Comparison of ENCODE assay signal across 17 cellular contexts in the genomic region with DNA sequence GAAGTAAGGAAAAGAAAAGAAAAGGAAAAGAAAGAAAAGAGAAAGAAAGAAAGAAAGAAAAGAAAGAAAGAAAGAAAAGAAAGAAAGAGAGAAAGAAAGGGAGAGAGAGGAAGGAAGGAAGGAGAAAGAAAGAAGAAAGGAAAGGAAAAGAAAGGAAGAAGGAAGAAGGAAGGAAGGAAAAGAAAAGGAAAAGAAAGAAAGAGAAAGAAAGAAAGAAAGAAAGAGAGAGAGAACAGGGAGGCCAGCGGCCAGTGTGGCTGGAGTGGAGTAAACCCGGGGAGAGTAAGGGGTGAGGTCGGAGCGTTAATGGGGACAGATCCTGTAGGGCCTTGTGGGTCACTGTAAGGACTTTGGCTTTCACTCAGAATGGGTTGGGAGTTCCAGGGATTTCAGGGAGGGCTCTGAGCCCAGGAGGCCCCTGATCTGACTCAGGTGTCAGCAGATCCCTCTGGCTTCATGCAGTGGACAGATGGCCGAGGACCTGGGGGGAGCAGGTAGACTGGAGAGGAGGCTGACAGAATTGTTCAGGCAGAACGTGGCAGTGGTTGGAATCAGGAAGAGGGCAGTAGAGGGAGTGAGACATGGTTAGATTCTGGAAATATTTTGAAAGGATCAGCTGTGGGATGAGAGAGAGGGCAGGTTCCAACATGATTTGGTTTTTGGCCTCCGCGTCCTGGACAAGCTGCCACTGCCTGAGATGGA. TPM values are rescaled to one million over a fixed set of nuclear protein-coding genes. Genes with fewer than 3 reads are reported as not detected.
DNase-seq lines count a peak whose midpoint lies in the region; ATAC-seq lines count a peak whose summit lies in the region.
"Had no signal": no experiment of that assay in that cellular context is flagged by ENCODE, and none has a peak within 500 bp of the region (broad histone marks: within the 10 kb centered on the region; RNA-seq: fewer than 3 reads in every experiment).

No MANE protein-coding gene starts in this region.

- H3K27ac Mint-ChIP-seq in activated T-helper 17 cell treated with anti-CD3 and anti-CD28 coated beads, Interleukin-2, amount 50 U/mL, for 72 hours = peak overlapping the region; percentile 7
- H3K27ac Mint-ChIP-seq in CD8-positive, alpha-beta memory T cell = peak overlapping the region in 2 of 8 donors; percentile 40 to 95
- H3K27ac Mint-ChIP-seq: activated CD8-positive, alpha-beta memory T cell treated with anti-CD3 and anti-CD28 coated beads, Interleukin-2, amount 10 ng/mL, durations not matched to agents 7 days and 5 days; activated naive CD4-positive, alpha-beta T cell treated with anti-CD3 and anti-CD28 coated beads, Interleukin-2, amount 50 U/mL, for 24 hours had no signal

- peak overlapping the region; percentile 13 for H3K27ac ChIP-seq in layer of hippocampus (ENCODE audit: low read depth, low read length)
- no peak overlapping the region for H3K27ac ChIP-seq in CD8-positive, alpha-beta memory T cell (ENCODE audit: low read depth, low read length)
- H3K27ac ChIP-seq: cardiac muscle cell, right atrium auricular region had no signal

- no peak for ATAC-seq in activated T-helper 17 cell treated with anti-CD3 and anti-CD28 coated beads, Interleukin-2, amount 50 U/mL, for 72 hours (replicated peaks)
- ATAC-seq in GM18858 (IDR thresholded peaks at IDR 0.05; ENCODE audit: unreplicated experiment) = no peak
- ATAC-seq: activated CD8-positive, alpha-beta memory T cell treated with anti-CD3 and anti-CD28 coated beads, Interleukin-2, amount 10 ng/mL, durations not matched to agents 7 days and 5 days; natural killer cell had no signal

- CTCF ChIA-PET in CD8-positive, alpha-beta memory T cell (lab: Charles Lee) = no interaction called here

- H3K4me1 Mint-ChIP-seq in activated T-helper 17 cell treated with anti-CD3 and anti-CD28 coated beads, Interleukin-2, amount 50 U/mL, for 72 hours = no peaks in the 10 kb centered on the region
- no peaks in the 10 kb centered on the region for H3K4me1 Mint-ChIP-seq in CD8-positive, alpha-beta memory T cell
- H3K4me1 Mint-ChIP-seq: activated CD8-positive, alpha-beta memory T cell treated with anti-CD3 and anti-CD28 coated beads, Interleukin-2, amount 10 ng/mL, durations not matched to agents 7 days and 5 days; activated naive CD4-positive, alpha-beta T cell treated with anti-CD3 and anti-CD28 coated beads, Interleukin-2, amount 50 U/mL, for 24 hours; natural killer cell had no signal

- no peaks in the 10 kb centered on the region for H3K36me3 ChIP-seq in CD8-positive, alpha-beta memory T cell (ENCODE audit: insufficient read depth, low read length)
- H3K36me3 ChIP-seq: cardiac muscle cell, right atrium auricular region had no signal

- peaks cover under 1% of the 10 kb centered on the region for H3K4me1 ChIP-seq in CD8-positive, alpha-beta memory T cell (ENCODE audit: insufficient read depth, low read length)

- no peak overlapping the region for H3K4me3 Mint-ChIP-seq in activated T-helper 17 cell treated with anti-CD3 and anti-CD28 coated beads, Interleukin-2, amount 50 U/mL, for 72 hours
- no peak overlapping the region for H3K4me3 Mint-ChIP-seq in CD8-positive, alpha-beta memory T cell
- H3K4me3 Mint-ChIP-seq: activated CD8-positive, alpha-beta memory T cell treated with anti-CD3 and anti-CD28 coated beads, Interleukin-2, amount 10 ng/mL, durations not matched to agents 7 days and 5 days; activated naive CD4-positive, alpha-beta T cell treated with anti-CD3 and anti-CD28 coated beads, Interleukin-2, amount 50 U/mL, for 24 hours; natural killer cell had no signal

- in situ Hi-C loops in G401 (cut with HindIII; ENCODE audit: low sequenced_read_pairs) = no loop called here

- DNase-seq in G401 (ENCODE audit: low spot score) (peak; percentile 98), mucosa of gallbladder (ENCODE audit: low spot score) (no peak)
- no peak for DNase-seq in CD8-positive, alpha-beta memory T cell
- DNase-seq: activated CD4-positive, CD25-positive, alpha-beta regulatory T cell; activated CD8-positive, alpha-beta memory T cell treated with anti-CD3 and anti-CD28 coated beads, Interleukin-2, amount 10 ng/mL, durations not matched to agents 7 days and 5 days; hippocampal formation; natural killer cell; NCI-H2081 treated with DMSO at 0.1 percent for 48 hours; stimulated activated CD4-positive, alpha-beta T cell treated with anti-CD3 and anti-CD28 coated beads, Interleukin-2, amount 100 ng/mL, for 48 hours had no signal

- POLR2A ChIA-PET in CD8-positive, alpha-beta memory T cell (lab: Charles Lee) = no interaction called here

- H3K27me3 Mint-ChIP-seq in activated T-helper 17 cell treated with anti-CD3 and anti-CD28 coated beads, Interleukin-2, amount 50 U/mL, for 72 hours = no peaks in the 10 kb centered on the region
- peaks cover 0 to 4% of the 10 kb centered on the region in 2 donors for H3K27me3 Mint-ChIP-seq in CD8-positive, alpha-beta memory T cell
- H3K27me3 Mint-ChIP-seq: activated CD8-positive, alpha-beta memory T cell treated with anti-CD3 and anti-CD28 coated beads, Interleukin-2, amount 10 ng/mL, durations not matched to agents 7 days and 5 days; activated naive CD4-positive, alpha-beta T cell treated with anti-CD3 and anti-CD28 coated beads, Interleukin-2, amount 50 U/mL, for 24 hours had no signal

- H3K36me3 Mint-ChIP-seq in activated T-helper 17 cell treated with anti-CD3 and anti-CD28 coated beads, Interleukin-2, amount 50 U/mL, for 72 hours (ENCODE audit: low read depth) = no peaks in the 10 kb centered on the region
- no peaks in the 10 kb centered on the region for H3K36me3 Mint-ChIP-seq in CD8-positive, alpha-beta memory T cell
- H3K36me3 Mint-ChIP-seq: activated CD8-positive, alpha-beta memory T cell treated with anti-CD3 and anti-CD28 coated beads, Interleukin-2, amount 10 ng/mL, durations not matched to agents 7 days and 5 days; activated naive CD4-positive, alpha-beta T cell treated with anti-CD3 and anti-CD28 coated beads, Interleukin-2, amount 50 U/mL, for 24 hours; natural killer cell had no signal

- no peak overlapping the region for H3K4me3 ChIP-seq in CD8-positive, alpha-beta memory T cell (ENCODE audit: low read length)
- H3K4me3 ChIP-seq: cardiac muscle cell, right atrium auricular region had no signal

- no peaks in the 10 kb centered on the region for H3K9me3 ChIP-seq in CD8-positive, alpha-beta memory T cell (ENCODE audit: low read length)
- H3K9me3 ChIP-seq: right atrium auricular region had no signal

- no peaks in the 10 kb centered on the region for H3K9me3 Mint-ChIP-seq in activated T-helper 17 cell treated with anti-CD3 and anti-CD28 coated beads, Interleukin-2, amount 50 U/mL, for 72 hours
- no peaks in the 10 kb centered on the region for H3K9me3 Mint-ChIP-seq in CD8-positive, alpha-beta memory T cell
- H3K9me3 Mint-ChIP-seq: activated naive CD4-positive, alpha-beta T cell treated with anti-CD3 and anti-CD28 coated beads, Interleukin-2, amount 50 U/mL, for 24 hours; natural killer cell had no signal

- no peaks in the 10 kb centered on the region for H3K27me3 ChIP-seq in layer of hippocampus (ENCODE audit: control insufficient read depth, insufficient read depth, low read length)
- H3K27me3 ChIP-seq in CD8-positive, alpha-beta memory T cell (ENCODE audit: insufficient read depth, low read length, poor library complexity, severe bottlenecking) = no peaks in the 10 kb centered on the region
- H3K27me3 ChIP-seq: cardiac muscle cell, right atrium auricular region had no signal

RNA-seq across cellular contexts. Expression of a gene that starts 19.8 kb away (rescaled TPM):
- total RNA-seq in G401 (2014; rRNA removed; shearing (Covaris generic)) = not detected in 2 replicates
- total RNA-seq in activated T-helper 17 cell treated with anti-CD3 and anti-CD28 coated beads, Interleukin-2, amount 50 U/mL, for 72 hours = not detected
- 139 TPM for total RNA-seq in mucosa of gallbladder
- total RNA-seq in CD8-positive, alpha-beta memory T cell = not detected
- polyA plus RNA-seq in CD8-positive, alpha-beta memory T cell = not detected
- total RNA-seq: activated CD8-positive, alpha-beta memory T cell treated with anti-CD3 and anti-CD28 coated beads, Interleukin-2, amount 10 ng/mL, durations not matched to agents 7 days and 5 days; cardiac muscle cell; epithelial cell of proximal tubule; liver; natural killer cell had no signal

RNA-seq across cellular contexts. Expression of a gene that starts 39.0 kb away (rescaled TPM):
- 0.06 and 0.07 TPM in 2 replicates for total RNA-seq in G401 (2014; rRNA removed; shearing (Covaris generic))
- 1 to 10 TPM in 1 of 2 donors, not detected in 1; 1.9 TPM for total RNA-seq in activated T-helper 17 cell treated with anti-CD3 and anti-CD28 coated beads, Interleukin-2, amount 50 U/mL, for 72 hours
- 8.9 TPM for total RNA-seq in mucosa of gallbladder
- under 1 TPM in 1 of 2 experiments, not detected in 1; 0.18 TPM for total RNA-seq in CD8-positive, alpha-beta memory T cell
- polyA plus RNA-seq in CD8-positive, alpha-beta memory T cell = not detected
- total RNA-seq: activated CD8-positive, alpha-beta memory T cell treated with anti-CD3 and anti-CD28 coated beads, Interleukin-2, amount 10 ng/mL, durations not matched to agents 7 days and 5 days; epithelial cell of proximal tubule had no signal

RNA-seq across cellular contexts. Expression of a gene that starts 42.8 kb away (rescaled TPM):
- not detected in 2 replicates for total RNA-seq in G401 (2014; rRNA removed; shearing (Covaris generic))
- under 1 TPM; 0.54 to 0.93 TPM for total RNA-seq in activated T-helper 17 cell treated with anti-CD3 and anti-CD28 coated beads, Interleukin-2, amount 50 U/mL, for 72 hours
- total RNA-seq in mucosa of gallbladder = 94.0 TPM
- not detected for total RNA-seq in CD8-positive, alpha-beta memory T cell
- 0.79 TPM for polyA plus RNA-seq in CD8-positive, alpha-beta memory T cell
- total RNA-seq: epithelial cell of proximal tubule, natural killer cell had no signal

RNA-seq across cellular contexts. Expression of a gene that starts 47.2 kb away (rescaled TPM):
- total RNA-seq in G401 (2014; rRNA removed; shearing (Covaris generic)) = not detected in 2 replicates
- total RNA-seq in activated T-helper 17 cell treated with anti-CD3 and anti-CD28 coated beads, Interleukin-2, amount 50 U/mL, for 72 hours = 1 to 10 TPM in 1 of 2 donors, under 1 TPM in 1; 0.40 to 1.4 TPM
- total RNA-seq in mucosa of gallbladder = not detected
- total RNA-seq in CD8-positive, alpha-beta memory T cell = 1 to 10 TPM in 1 of 2 experiments, under 1 TPM in 1; 0.60 to 1.0 TPM
- polyA plus RNA-seq in CD8-positive, alpha-beta memory T cell = 12.9 TPM
- total RNA-seq: epithelial cell of proximal tubule, right atrium auricular region had no signal

RNA-seq across cellular contexts. Expression of a gene that starts 54.3 kb away (rescaled TPM):
- total RNA-seq in G401 (2014; rRNA removed; shearing (Covaris generic)) = not detected in 2 replicates
- total RNA-seq in activated T-helper 17 cell treated with anti-CD3 and anti-CD28 coated beads, Interleukin-2, amount 50 U/mL, for 72 hours = under 1 TPM in 1 of 2 donors, not detected in 1; 0.48 TPM
- 21.4 TPM for total RNA-seq in mucosa of gallbladder
- total RNA-seq in CD8-positive, alpha-beta memory T cell = not detected
- polyA plus RNA-seq in CD8-positive, alpha-beta memory T cell = 0.53 TPM
- total RNA-seq: activated CD8-positive, alpha-beta memory T cell treated with anti-CD3 and anti-CD28 coated beads, Interleukin-2, amount 10 ng/mL, durations not matched to agents 7 days and 5 days; natural killer cell had no signal

Comparison
In these comparisons a context has a peak if more than half of its experiments do, and no peak if none do; other contexts are left out.
1. RNA of a gene that starts 19.8 kb away (total RNA-seq): 139 TPM in mucosa of gallbladder (single experiment); not detected in G401, not detected in activated T-helper 17 cell treated with anti-CD3 and anti-CD28 coated beads, Interleukin-2, amount 50 U/mL, for 72 hours and not detected in CD8-positive, alpha-beta memory T cell; every median in the first group is over 100 times any median in the second.
2. RNA of a gene that starts 42.8 kb away (total RNA-seq): 94.0 TPM in mucosa of gallbladder (single experiment); 0.54 to 0.93 TPM in activated T-helper 17 cell treated with anti-CD3 and anti-CD28 coated beads, Interleukin-2, amount 50 U/mL, for 72 hours, not detected in CD8-positive, alpha-beta memory T cell and not detected in G401; every median in the first group is over 10 times any median in the second.